ENCODE assay signal across 9 cellular contexts in genomic region chr20:17636523-17637412, GRCh38. TPM values are rescaled to one million over a fixed set of nuclear protein-coding genes. Genes with fewer than 3 reads are reported as not detected.
DNase-seq lines count a peak whose midpoint lies in the region; ATAC-seq and TF ChIP-seq lines count a peak whose summit lies in the region.
"Had no signal": no experiment of that assay in that cellular context is flagged by ENCODE, and none has a peak within 500 bp of the region (broad histone marks: within the 10 kb centered on the region; RNA-seq: fewer than 3 reads in every experiment).

No MANE protein-coding gene starts in this region.

- H3K9me3 ChIP-seq in IMR-90 (ENCODE audit: control insufficient read depth, insufficient read depth, low read length) (no peaks in the 10 kb centered on the region), left ventricle myocardium inferior (replicated peaks) (no peaks in the 10 kb centered on the region), breast epithelium (no peaks in the 10 kb centered on the region)

- no peak overlapping the region for H4K8ac ChIP-seq in IMR-90 (ENCODE audit: low read depth in 2 of 2, low read length in 2 of 2)

- intact Hi-C loops in IMR-90 (cut with micrococcal nuclease) (no loop called here), left ventricle myocardium inferior (cut with micrococcal nuclease) (no loop called here), breast epithelium (cut with DNase I; ENCODE audit: low total_unique reads) (no loop called here)

- WGBS in IMR-90 (ENCODE audit: extremely low coverage in 2 of 2, insufficient read length in 1 of 2), 2 experiments = 83% methylated on average over 11 of the region's 24 CpGs; no CpG with 5 or more reads in 1 of the 2 experiments

- CTCF ChIA-PET in IMR-90 (lab: Yijun Ruan, JAX) = no interaction called here

- H3K27ac Mint-ChIP-seq in HFFc6 = no peak overlapping the region; the same call in 1 of the 2 replicates

- no peaks in the 10 kb centered on the region for H3K4me1 Mint-ChIP-seq in HFFc6 (ENCODE audit: low read depth)

- no peak overlapping the region for H3K14ac ChIP-seq in IMR-90 (replicated peaks; ENCODE audit: low read depth, low read length)

- DNase-seq in IMR-90 (no peak), left ventricle myocardium inferior (no peak), retina (peak; percentile 89), HFFc6 (no peak), NCI-H2029 (lab: John Stamatoyannopoulos, UW) (no peak), breast epithelium (ENCODE audit: low spot score in 2 of 2) (no peak)
- DNase-seq: OCI-M1 had no signal

- no peak overlapping the region for H2BK15ac ChIP-seq in IMR-90 (ENCODE audit: low read depth, low read length)

- no peaks in the 10 kb centered on the region for H3K9me1 ChIP-seq in IMR-90 (ENCODE audit: insufficient read depth, low read length)

- POLR2A ChIA-PET in IMR-90 (lab: Charles Lee; ENCODE audit: unreplicated experiment) = no interaction called here

- H3K4me3 ChIP-seq in IMR-90 (ENCODE audit: insufficient read depth, low read depth, low read length) (no peak overlapping the region), left ventricle myocardium inferior (no peak overlapping the region), breast epithelium (no peak overlapping the region)

- H4K20me1 ChIP-seq in IMR-90 (ENCODE audit: insufficient read depth, low read length) = peaks cover 99% of the 10 kb centered on the region

- in situ Hi-C loops in IMR-90 (cut with MboI; ENCODE audit: low sequenced_read_pairs) = loop anchor here (25.0 kb wide), 1 partner anchor 501 kb away; the partner anchor contains the start of genes KAT14 and PET117

- TF ChIP-seq POLR2A in IMR-90 (IDR thresholded peaks at IDR 0.05; ENCODE audit: low read depth, low read length) (no peak), breast epithelium (IDR thresholded peaks at IDR 0.05) (no peak)

- H3K4me1 ChIP-seq in IMR-90 (ENCODE audit: control insufficient read depth, insufficient read depth, low read length) (no peaks in the 10 kb centered on the region; the same call in 1 of the 2 replicates), left ventricle myocardium inferior (peaks cover 56% of the 10 kb centered on the region), breast epithelium (peaks cover 0 to 5% of the 10 kb centered on the region in 2 donors)

- H2AK5ac ChIP-seq in IMR-90 (ENCODE audit: low read depth, low read length) = no peak overlapping the region

- peak overlapping the region; percentile 95 for H2AK9ac ChIP-seq in IMR-90 (replicated peaks; ENCODE audit: low read depth, low read length, poor library complexity)

- peaks cover 6% of the 10 kb centered on the region for H3K27me3 Mint-ChIP-seq in HFFc6 (ENCODE audit: insufficient read depth)

- H2AFZ ChIP-seq in IMR-90 (replicated peaks; ENCODE audit: low read length, poor library complexity) = no peak overlapping the region

- no peak overlapping the region for H2BK5ac ChIP-seq in IMR-90 (ENCODE audit: low read depth, low read length, poor library complexity, severe bottlenecking)

- dilution Hi-C loops in IMR-90 (cut with HindIII; ENCODE audit: low sequenced_read_pairs, unreplicated experiment) = no loop called here

- no peak overlapping the region for H3K4me3 Mint-ChIP-seq in HFFc6

- no peak overlapping the region for H3K18ac ChIP-seq in IMR-90 (ENCODE audit: low read depth, low read length)

- no TSS peak for BruUV-seq in IMR-90 (replicated peaks; lab: Mats Ljungman, UMichigan)

- H3K23ac ChIP-seq in IMR-90 (ENCODE audit: low read depth, low read length) = no peak overlapping the region

- H3K56ac ChIP-seq in IMR-90 (ENCODE audit: extremely low read depth, insufficient read depth, low read length) = no peak overlapping the region

- H3K79me1 ChIP-seq in IMR-90 (ENCODE audit: low read depth in 1 of 2, low read length in 2 of 2) = peaks cover 49 to 97% of the 10 kb centered on the region in 2 experiments

- TF ChIP-seq CTCF in IMR-90 (conservative IDR thresholded peaks at IDR 0.05; ENCODE audit: low read depth, low read length) = no peak
- TF ChIP-seq CTCF in left ventricle myocardium inferior (IDR thresholded peaks at IDR 0.05; ENCODE audit: borderline replicate concordance) = no peak
- TF ChIP-seq CTCF in HFFc6 (IDR thresholded peaks at IDR 0.05) = no peak
- TF ChIP-seq CTCF in breast epithelium (IDR thresholded peaks at IDR 0.05) = no peak

- no peak for TF ChIP-seq RAD21 in IMR-90 (IDR thresholded peaks at IDR 0.05; ENCODE audit: low read length)

- H2BK120ac ChIP-seq in IMR-90 (ENCODE audit: low read depth, low read length) = no peak overlapping the region

- H3K27me3 ChIP-seq in IMR-90 (ENCODE audit: control insufficient read depth, insufficient read depth, low read length) (no peaks in the 10 kb centered on the region), left ventricle myocardium inferior (ENCODE audit: low read depth) (no peaks in the 10 kb centered on the region), breast epithelium (no peaks in the 10 kb centered on the region)

- no peak overlapping the region for H4K91ac ChIP-seq in IMR-90 (ENCODE audit: insufficient read depth, low read depth, low read length)

- H3K36me3 ChIP-seq in IMR-90 (ENCODE audit: control insufficient read depth, insufficient read depth, low read length) (peaks cover 95% of the 10 kb centered on the region), left ventricle myocardium inferior (peaks cover 84% of the 10 kb centered on the region), breast epithelium (no peaks in the 10 kb centered on the region)

- peaks cover 28% of the 10 kb centered on the region for H3K36me3 Mint-ChIP-seq in HFFc6 (ENCODE audit: low read depth)

- no peak overlapping the region for H2BK20ac ChIP-seq in IMR-90 (ENCODE audit: low read depth, low read length)

- no peak overlapping the region for H3K4me2 ChIP-seq in IMR-90 (ENCODE audit: low read depth, low read length)

- H4K5ac ChIP-seq in IMR-90 (ENCODE audit: low read depth, low read length) = no peak overlapping the region

- H3K4ac ChIP-seq in IMR-90 (ENCODE audit: low read depth, low read length) = no peak overlapping the region

- no peak for ATAC-seq in IMR-90 (ENCODE audit: low read depth)
- peak; percentile 62 for ATAC-seq in SK-N-SH treated with all-trans-retinoic acid at 6 μM for 48 hours
- ATAC-seq in GM21737 (IDR thresholded peaks at IDR 0.05; ENCODE audit: unreplicated experiment) = no peak

- H3K27ac ChIP-seq in IMR-90 (ENCODE audit: insufficient read depth, low read length) (no peak overlapping the region), left ventricle myocardium inferior (replicated peaks) (peak overlapping the region; percentile 63), breast epithelium (peak overlapping the region in 1 of 2 donors; percentile 64)

- no peak overlapping the region for H3K9ac ChIP-seq in IMR-90 (ENCODE audit: low read depth, low read length)

- no peaks in the 10 kb centered on the region for H3K9me3 Mint-ChIP-seq in HFFc6

TF ChIP-seq in IMR-90, 13 proteins besides CTCF, POLR2A, EP300 and RAD21 (continues in another document):
- no peak for TF ChIP-seq FOS (IDR thresholded peaks at IDR 0.05; ENCODE audit: low read depth, low read length)
- TF ChIP-seq, protein P1, sequence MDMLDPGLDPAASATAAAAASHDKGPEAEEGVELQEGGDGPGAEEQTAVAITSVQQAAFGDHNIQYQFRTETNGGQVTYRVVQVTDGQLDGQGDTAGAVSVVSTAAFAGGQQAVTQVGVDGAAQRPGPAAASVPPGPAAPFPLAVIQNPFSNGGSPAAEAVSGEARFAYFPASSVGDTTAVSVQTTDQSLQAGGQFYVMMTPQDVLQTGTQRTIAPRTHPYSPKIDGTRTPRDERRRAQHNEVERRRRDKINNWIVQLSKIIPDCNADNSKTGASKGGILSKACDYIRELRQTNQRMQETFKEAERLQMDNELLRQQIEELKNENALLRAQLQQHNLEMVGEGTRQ (IDR thresholded peaks at IDR 0.05; ENCODE audit: low read depth, low read length) = no peak
- TF ChIP-seq RCOR1 (IDR thresholded peaks at IDR 0.05; ENCODE audit: insufficient replicate concordance, low read length) = no peak
- no peak for TF ChIP-seq CEBPB (IDR thresholded peaks at IDR 0.05; ENCODE audit: low read depth, low read length)

TF ChIP-seq in SK-N-SH treated with all-trans-retinoic acid at 6 μM for 48 hours, 23 proteins besides CTCF, POLR2A, EP300 and RAD21 (continues in another document):
- TF ChIP-seq TSHZ2 (CRISPR knock-in tag; IDR thresholded peaks at IDR 0.05) = no peak
- no peak for TF ChIP-seq ZC3H10 (CRISPR knock-in tag; IDR thresholded peaks at IDR 0.05)
- peak; percentile 49; the same call in 1 of the 2 replicates for TF ChIP-seq ZNF70 (CRISPR knock-in tag; IDR thresholded peaks at IDR 0.05)
- TF ChIP-seq ZFP30 (CRISPR knock-in tag; IDR thresholded peaks at IDR 0.05) = no peak

RNA-seq across cellular contexts. Expression of gene RRBP1, which starts 45.3 kb away (rescaled TPM):
- 90.2 and 99.7 TPM in 2 replicates for total RNA-seq in IMR-90 (2012; rRNA removed)
- 135 and 136 TPM in 2 replicates for polyA plus RNA-seq in IMR-90 (2012; rRNA removed)
- 134 and 143 TPM in 2 replicates for polyA plus RNA-seq in IMR-90 (2012; cell fraction: cytosol; rRNA removed)
- 216 and 234 TPM in 2 replicates for polyA plus RNA-seq in IMR-90 (2012; cell fraction: nucleus; rRNA removed; ENCODE audit: low replicate concordance)
- 31.3 TPM for total RNA-seq in left ventricle myocardium inferior
- 100 to 1,000 TPM; 273 to 331 (median 317) TPM for total RNA-seq in HFFc6 (2021; fragmentation: NEBNext Ultra II Directional; extraction: Animal tissue kit (Norgen Biotek cat#: 25700))
- total RNA-seq in breast epithelium = 10 to 100 TPM; 49.8 to 92.4 (median 78.0) TPM
